10 cellular contexts compared by ENCODE assay signal in genomic region chr18:63850010-63850409, GRCh38. TPM values are rescaled to one million over a fixed set of nuclear protein-coding genes. Genes with fewer than 3 reads are reported as not detected.
DNase-seq lines count a peak whose midpoint lies in the region; ATAC-seq and FAIRE-seq lines count a peak whose summit lies in the region.
"Had no signal": no experiment of that assay in that cellular context is flagged by ENCODE, and none has a peak within 500 bp of the region (broad histone marks: within the 10 kb centered on the region; RNA-seq: fewer than 3 reads in every experiment).

No MANE protein-coding gene starts in this region.

- H3K36me3 Mint-ChIP-seq in activated naive CD4-positive, alpha-beta T cell treated with anti-CD3 and anti-CD28 coated beads, Interleukin-2, amount 10 ng/mL, durations not matched to agents 7 days and 5 days: no peaks in the 10 kb centered on the region
- H3K36me3 Mint-ChIP-seq: IgD-negative memory B cell had no signal

- H3K36me3 ChIP-seq in SJCRH30: no peaks in the 10 kb centered on the region

- intact Hi-C loops in right cardiac atrium (cut with DNase I): no loop called here

- H3K27me3 Mint-ChIP-seq in activated naive CD4-positive, alpha-beta T cell treated with anti-CD3 and anti-CD28 coated beads, Interleukin-2, amount 10 ng/mL, durations not matched to agents 7 days and 5 days: peaks cover 3% of the 10 kb centered on the region

- ATAC-seq in GM19351 (IDR thresholded peaks at IDR 0.05; ENCODE audit: unreplicated experiment) (peak; percentile 84), right cardiac atrium (no peak)

- 41% methylated on average over 4 of the region's 4 CpGs for WGBS in right cardiac atrium

- no peak overlapping the region for H3K27ac Mint-ChIP-seq in activated naive CD4-positive, alpha-beta T cell treated with anti-CD3 and anti-CD28 coated beads, Interleukin-2, amount 10 ng/mL, durations not matched to agents 7 days and 5 days
- H3K27ac Mint-ChIP-seq: IgD-negative memory B cell had no signal

- DNase-seq in COLO829 (ENCODE audit: low spot score): peak; percentile 45
- peak; percentile 17 for DNase-seq in HTR-8/SVneo (ENCODE audit: insufficient read length, low spot score)
- peak; percentile 3 to 29 for DNase-seq in SJCRH30
- peak; percentile 57 for DNase-seq in left kidney (ENCODE audit: low read depth, low spot score)
- DNase-seq in cerebellum (ENCODE audit: low spot score): no peak
- no peak for DNase-seq in right cardiac atrium
- no peak for DNase-seq in activated naive CD4-positive, alpha-beta T cell treated with anti-CD3 and anti-CD28 coated beads, Interleukin-2, amount 10 ng/mL, durations not matched to agents 7 days and 5 days

- H3K27ac ChIP-seq in SJCRH30 (no peak overlapping the region), right cardiac atrium (ENCODE audit: low read length) (no peak overlapping the region)

- H3K27me3 ChIP-seq in SJCRH30 (no peaks in the 10 kb centered on the region), right cardiac atrium (ENCODE audit: control insufficient read depth, insufficient read depth) (no peaks in the 10 kb centered on the region)

- H3K4me1 Mint-ChIP-seq in activated naive CD4-positive, alpha-beta T cell treated with anti-CD3 and anti-CD28 coated beads, Interleukin-2, amount 10 ng/mL, durations not matched to agents 7 days and 5 days: no peaks in the 10 kb centered on the region
- H3K4me1 Mint-ChIP-seq: IgD-negative memory B cell had no signal

- FAIRE-seq in HTR-8/SVneo (lab: Jason Lieb, UNC): no peak

- H3K4me1 ChIP-seq in SJCRH30: no peaks in the 10 kb centered on the region
- H3K4me1 ChIP-seq in right cardiac atrium (ENCODE audit: control insufficient read depth, insufficient read depth, low read length): no peaks in the 10 kb centered on the region

- H3K4me3 Mint-ChIP-seq in activated naive CD4-positive, alpha-beta T cell treated with anti-CD3 and anti-CD28 coated beads, Interleukin-2, amount 10 ng/mL, durations not matched to agents 7 days and 5 days: no peak overlapping the region
- H3K4me3 Mint-ChIP-seq: IgD-negative memory B cell had no signal

- H3K9me3 ChIP-seq in SJCRH30 (replicated peaks) (no peaks in the 10 kb centered on the region), right cardiac atrium (ENCODE audit: control insufficient read depth, low read length) (no peaks in the 10 kb centered on the region)

- H3K9me3 Mint-ChIP-seq in activated naive CD4-positive, alpha-beta T cell treated with anti-CD3 and anti-CD28 coated beads, Interleukin-2, amount 10 ng/mL, durations not matched to agents 7 days and 5 days: no peaks in the 10 kb centered on the region
- H3K9me3 Mint-ChIP-seq: IgD-negative memory B cell had no signal

- H3K4me3 ChIP-seq in SJCRH30 (no peak overlapping the region), right cardiac atrium (ENCODE audit: low read length) (no peak overlapping the region)

- CTCF ChIA-PET in activated naive CD4-positive, alpha-beta T cell treated with anti-CD3 and anti-CD28 coated beads, Interleukin-2, amount 10 ng/mL, durations not matched to agents 7 days and 5 days (lab: Charles Lee): no interaction called here

RNA-seq across cellular contexts. Expression of gene SERPINB2, which starts 37.5 kb away (rescaled TPM):
- not detected in 2 replicates for total RNA-seq in SJCRH30 (2014; rRNA removed; shearing (Covaris generic))
- total RNA-seq in cerebellum: not detected
- not detected for total RNA-seq in right cardiac atrium
- not detected for polyA plus RNA-seq in right cardiac atrium
- polyA plus RNA-seq: IgD-negative memory B cell had no signal

RNA-seq across cellular contexts. Expression of gene SERPINB10, which starts 57.7 kb away (rescaled TPM):
- not detected in 2 replicates for total RNA-seq in SJCRH30 (2014; rRNA removed; shearing (Covaris generic))
- total RNA-seq in cerebellum (not detected), right cardiac atrium (not detected)
- polyA plus RNA-seq in right cardiac atrium: not detected
- total RNA-seq: temporal lobe had no signal
- polyA plus RNA-seq: IgD-negative memory B cell had no signal

Comparison
In these comparisons a context has a peak if more than half of its experiments do, and no peak if none do; other contexts are left out.
1. DNase-seq: peak in COLO829 (single experiment), HTR-8/SVneo (single experiment), SJCRH30 (2 of 2) and left kidney (single experiment); none in cerebellum (single experiment), right cardiac atrium (0 of 3) and activated naive CD4-positive, alpha-beta T cell treated with anti-CD3 and anti-CD28 coated beads, Interleukin-2, amount 10 ng/mL, durations not matched to agents 7 days and 5 days (single experiment).